Comparison of ENCODE assay signal across 8 cellular contexts in the genomic region with DNA sequence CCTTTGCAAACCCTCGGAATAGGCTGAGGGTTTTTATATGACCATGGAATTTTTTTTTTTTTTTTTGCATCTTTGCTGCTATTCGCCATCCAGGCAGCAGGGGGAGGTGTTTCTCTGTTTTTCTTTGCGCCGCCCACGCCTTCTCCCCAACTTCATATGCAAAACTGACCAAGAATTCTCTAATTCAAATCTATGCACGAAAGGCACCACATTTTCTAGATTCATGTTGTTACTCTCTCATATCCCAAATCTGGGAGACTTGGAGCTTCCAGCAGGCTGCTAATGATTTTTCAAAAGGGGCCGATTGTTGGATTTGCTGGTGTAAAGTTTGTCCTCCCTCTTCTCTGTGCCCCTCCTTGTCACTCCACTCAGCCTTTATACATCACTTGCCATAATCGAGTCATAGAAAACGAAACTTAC. TPM values are rescaled to one million over a fixed set of nuclear protein-coding genes. Genes with fewer than 3 reads are reported as not detected.
A peak's percentile ranks its signal among the peaks of the same experiment; 100 is the strongest.
DNase-seq lines count a peak whose midpoint lies in the region; ATAC-seq, FAIRE-seq and TF ChIP-seq lines count a peak whose summit lies in the region.

No MANE protein-coding gene starts in this region.

- no peak overlapping the region for H3K27ac Mint-ChIP-seq in CD4-positive, alpha-beta T cell
- H3K27ac Mint-ChIP-seq in activated CD8-positive, alpha-beta T cell treated with anti-CD3 and anti-CD28 coated beads for 36 hours: peak overlapping the region; percentile 67
- no peak overlapping the region for H3K27ac Mint-ChIP-seq in mesothelial cell of epicardium

- peaks cover 18% of the 10 kb centered on the region for H3K4me1 Mint-ChIP-seq in CD4-positive, alpha-beta T cell (ENCODE audit: low read depth)
- peaks cover 12% of the 10 kb centered on the region for H3K4me1 Mint-ChIP-seq in activated CD8-positive, alpha-beta T cell treated with anti-CD3 and anti-CD28 coated beads for 36 hours (ENCODE audit: low read depth)
- H3K4me1 Mint-ChIP-seq in mesothelial cell of epicardium: peaks cover 22% of the 10 kb centered on the region

- no peaks in the 10 kb centered on the region for H3K9me3 ChIP-seq in CD4-positive, alpha-beta T cell (ENCODE audit: control insufficient read depth, low read length)

- H3K4me3 Mint-ChIP-seq in CD4-positive, alpha-beta T cell: peak overlapping the region; percentile 67
- H3K4me3 Mint-ChIP-seq in activated CD8-positive, alpha-beta T cell treated with anti-CD3 and anti-CD28 coated beads for 36 hours: peak overlapping the region; percentile 64
- peak overlapping the region; percentile 49 for H3K4me3 Mint-ChIP-seq in mesothelial cell of epicardium

- H3K27me3 Mint-ChIP-seq in CD4-positive, alpha-beta T cell: peaks cover 6% of the 10 kb centered on the region
- peaks cover 2% of the 10 kb centered on the region for H3K27me3 Mint-ChIP-seq in activated CD8-positive, alpha-beta T cell treated with anti-CD3 and anti-CD28 coated beads for 36 hours
- H3K27me3 Mint-ChIP-seq in mesothelial cell of epicardium (ENCODE audit: low read depth): peaks cover 13% of the 10 kb centered on the region

- H3K27ac ChIP-seq in CD4-positive, alpha-beta T cell (ENCODE audit: low read depth, low read length): no peak overlapping the region

- H3K9me3 Mint-ChIP-seq in CD4-positive, alpha-beta T cell: no peaks in the 10 kb centered on the region
- H3K9me3 Mint-ChIP-seq in activated CD8-positive, alpha-beta T cell treated with anti-CD3 and anti-CD28 coated beads for 36 hours: no peaks in the 10 kb centered on the region
- H3K9me3 Mint-ChIP-seq in mesothelial cell of epicardium: no peaks in the 10 kb centered on the region

- intact Hi-C loops in CD4-positive, alpha-beta T cell (cut with DNase I, micrococcal nuclease): loop anchor here (2.0 to 10.0 kb wide), 8 partner anchors 598 to 1998 kb away; partner anchors contain the start of genes FBXL5 (in 2 of the 2) and CPEB2 (in 1 of the 2)
- intact Hi-C loops in activated CD8-positive, alpha-beta T cell treated with anti-CD3 and anti-CD28 coated beads for 36 hours (cut with micrococcal nuclease): loop anchor here (10.0 kb wide), 1 partner anchor 1348 kb away; the partner anchor contains the start of gene CPEB2

- POLR2A ChIA-PET in CD4-positive, alpha-beta T cell (lab: Charles Lee): interaction anchor here (0.7 to 1.1 kb wide), 2 partner anchors 29 to 1009 kb away, joined by 4 read pairs; partner anchors contain the start of gene BOD1L1
- POLR2A ChIA-PET in activated CD8-positive, alpha-beta T cell treated with anti-CD3 and anti-CD28 coated beads for 36 hours (lab: Charles Lee): interaction anchor here (0.7 kb wide), 1 partner anchor 564 kb away, joined by 3 read pairs; no protein-coding TSS in a partner anchor

- peak; percentile 84 for TF ChIP-seq CTCF in CD4-positive, alpha-beta T cell (IDR thresholded peaks at IDR 0.05)
- TF ChIP-seq CTCF in activated CD8-positive, alpha-beta T cell treated with anti-CD3 and anti-CD28 coated beads for 36 hours (IDR thresholded peaks at IDR 0.05): peak; percentile 90
- TF ChIP-seq CTCF in mesothelial cell of epicardium (IDR thresholded peaks at IDR 0.05; ENCODE audit: unreplicated experiment): peak; percentile 85

- H3K36me3 Mint-ChIP-seq in CD4-positive, alpha-beta T cell (ENCODE audit: low read depth): no peaks in the 10 kb centered on the region
- H3K36me3 Mint-ChIP-seq in activated CD8-positive, alpha-beta T cell treated with anti-CD3 and anti-CD28 coated beads for 36 hours (ENCODE audit: low read depth): no peaks in the 10 kb centered on the region
- H3K36me3 Mint-ChIP-seq in mesothelial cell of epicardium: no peaks in the 10 kb centered on the region

- H3K27me3 ChIP-seq in CD4-positive, alpha-beta T cell (ENCODE audit: control insufficient read depth, insufficient read depth, low read length): no peaks in the 10 kb centered on the region

- no peak for TF ChIP-seq POLR2A in H54 (IDR thresholded peaks at IDR 0.05; ENCODE audit: low read depth, low read length)

- CTCF ChIA-PET in CD4-positive, alpha-beta T cell (lab: Charles Lee): no interaction called here
- CTCF ChIA-PET in activated CD8-positive, alpha-beta T cell treated with anti-CD3 and anti-CD28 coated beads for 36 hours (lab: Charles Lee): interaction anchor here (0.6 to 2.0 kb wide), 12 partner anchors 9 to 1235 kb away, joined by 3 to 8 read pairs (median 4); no protein-coding TSS in a partner anchor

- DNase-seq in CD4-positive, alpha-beta T cell: peak; percentile 31 to 69 (median 44)
- DNase-seq in H54 (ENCODE audit: insufficient read length, low spot score) (peak; percentile 7), NCI-H2227 treated with DMSO at 0.1 percent for 48 hours (lab: John Stamatoyannopoulos, UW) (peak; percentile 41), mesothelial cell of epicardium (ENCODE audit: low spot score in 2 of 2, unreplicated experiment in 2 of 2) (peak; percentile 28 to 74)
- DNase-seq in activated CD8-positive, alpha-beta T cell treated with anti-CD3 and anti-CD28 coated beads for 36 hours: peak; percentile 87
- peak; percentile 32 for DNase-seq in effector CD8-positive, alpha-beta T cell (lab: John Stamatoyannopoulos, UW)
- peak; percentile 39 for DNase-seq in stimulated activated CD8-positive, alpha-beta memory T cell treated with anti-CD3 and anti-CD28 coated beads, Interleukin-12 subunit alpha, Interleukin-12 subunit beta, amount 100 ng/mL, for 4 hours (ENCODE audit: low read depth)

- no peak for FAIRE-seq in H54 (lab: Jason Lieb, UNC)

- peak; percentile 49 for ATAC-seq in CD4-positive, alpha-beta T cell (ENCODE audit: poor library complexity)
- peak; percentile 45 for ATAC-seq in activated CD8-positive, alpha-beta T cell treated with anti-CD3 and anti-CD28 coated beads for 36 hours
- no peak for ATAC-seq in GM19467 (IDR thresholded peaks at IDR 0.05; ENCODE audit: unreplicated experiment)

RNA-seq across cellular contexts. Expression of gene BOD1L1, which starts 29.1 kb away (rescaled TPM):
- total RNA-seq in CD4-positive, alpha-beta T cell: 10 to 100 TPM; 39.3 to 39.6 TPM
- total RNA-seq in activated CD8-positive, alpha-beta T cell treated with anti-CD3 and anti-CD28 coated beads for 36 hours: 10 to 100 TPM; 27.2 to 28.9 TPM
- 53.1 to 56.8 TPM (median 55.6 TPM) in 3 replicates for total RNA-seq in mesothelial cell of epicardium

Comparison
In these comparisons a context has a peak if more than half of its experiments do, and no peak if none do; other contexts are left out.
1. DNase-seq: peak in every context shown above with its lines; median percentile 87 in activated CD8-positive, alpha-beta T cell treated with anti-CD3 and anti-CD28 coated beads for 36 hours; 51 in mesothelial cell of epicardium; 44 in CD4-positive, alpha-beta T cell; 41 in NCI-H2227 treated with DMSO at 0.1 percent for 48 hours; 39 in stimulated activated CD8-positive, alpha-beta memory T cell treated with anti-CD3 and anti-CD28 coated beads, Interleukin-12 subunit alpha, Interleukin-12 subunit beta, amount 100 ng/mL, for 4 hours; 32 in effector CD8-positive, alpha-beta T cell; 7 in H54.